In genomic region chr22:31631381-31631780, GRCh38 we compare ENCODE assay signal across 8 cellular contexts. TPM values are rescaled to one million over a fixed set of nuclear protein-coding genes. Genes with fewer than 3 reads are reported as not detected.
A peak's percentile ranks its signal among the peaks of the same experiment; 100 is the strongest.
DNase-seq lines count a peak whose midpoint lies in the region; ATAC-seq, FAIRE-seq and TF ChIP-seq lines count a peak whose summit lies in the region.

No MANE protein-coding gene starts in this region.

- ATAC-seq in Right ventricle myocardium superior (ENCODE audit: poor library complexity) (no peak), GM12878 (no peak)

- peak overlapping the region in 1 of 2 experiments; percentile 24 for H3K23ac ChIP-seq in mesenchymal stem cell (ENCODE audit: low read length in 2 of 2)

- TF ChIP-seq POLR2A in GM12878 (IDR thresholded peaks at IDR 0.05; ENCODE audit: low read depth, low read length) (no peak), uterus (IDR thresholded peaks at IDR 0.05) (no peak)

- H4K20me1 ChIP-seq in GM12878 (ENCODE audit: control insufficient read depth, insufficient read depth), result peaks cover 13% of the 10 kb centered on the region

- H2BK5ac ChIP-seq in mesenchymal stem cell (ENCODE audit: low read depth, low read length, poor library complexity, severe bottlenecking), result no peak overlapping the region

- H2BK15ac ChIP-seq in mesenchymal stem cell (ENCODE audit: low read depth, poor library complexity, severe bottlenecking), result peak overlapping the region; percentile 84

- WGBS in GM12878 (ENCODE audit: insufficient coverage, insufficient replicate concordance, low lambda C conversion rate, missing lambda C conversion rate), result 27% methylated on average over 9 of the region's 9 CpGs
- 80% methylated on average over 9 of the region's 9 CpGs for WGBS in mesenchymal stem cell

- H3K36me3 ChIP-seq in right atrium auricular region (no peaks in the 10 kb centered on the region), GM12878 (ENCODE audit: control insufficient read depth in 2 of 2, insufficient read depth in 2 of 2, low read length in 1 of 2) (peaks cover 4 to 25% of the 10 kb centered on the region in 2 experiments; a peak in 3 of 4 replicates), mesenchymal stem cell (ENCODE audit: control insufficient read depth in 1 of 2, insufficient read depth in 2 of 2, low read depth in 1 of 2, low read length in 2 of 2) (peaks cover 19 to 42% of the 10 kb centered on the region in 2 experiments), uterus (no peaks in the 10 kb centered on the region)

- intact Hi-C loops in Right ventricle myocardium superior (cut with DNase I) (no loop called here), GM12878 (cut with micrococcal nuclease; ENCODE audit: unreplicated experiment) (loop anchor here (5.0 kb wide), 1 partner anchor 134 kb away; the partner anchor contains the start of gene SFI1), uterus (cut with DNase I; ENCODE audit: low total_unique reads) (no loop called here)

- H3K79me1 ChIP-seq in mesenchymal stem cell (replicated peaks; ENCODE audit: low read length, poor library complexity, severe bottlenecking), result peaks cover 17% of the 10 kb centered on the region

- peak overlapping the region; percentile 21 for H2AK5ac ChIP-seq in mesenchymal stem cell (ENCODE audit: low read length, severe bottlenecking)

- TF ChIP-seq RAD21 in GM12878 (IDR thresholded peaks at IDR 0.05; ENCODE audit: insufficient read depth, low read depth, low read length), result no peak

- TF ChIP-seq CTCF in right atrium auricular region (IDR thresholded peaks at IDR 0.05) (no peak), GM12878 (IDR thresholded peaks at IDR 0.05 in 2 of 3, conservative IDR thresholded peaks at IDR 0.05 in 1 of 3; ENCODE audit: control insufficient read depth in 2 of 3, extremely low read depth in 1 of 3, insufficient read depth in 1 of 3, low read depth in 3 of 3, low read length in 3 of 3) (no peak), uterus (IDR thresholded peaks at IDR 0.05) (no peak)

- no peak for FAIRE-seq in GM12878 (lab: Jason Lieb, UNC)

- H3K4me1 ChIP-seq in right atrium auricular region (peaks cover 0 to 43% of the 10 kb centered on the region in 2 donors), GM12878 (ENCODE audit: control insufficient read depth, insufficient read depth, low read length) (peaks cover 43% of the 10 kb centered on the region), mesenchymal stem cell (ENCODE audit: control insufficient read depth, insufficient read depth, low read depth, low read length) (peaks cover 59% of the 10 kb centered on the region), uterus (peaks cover 0 to 7% of the 10 kb centered on the region in 2 donors)

- peak overlapping the region; percentile 47 to 85 for H3K4me3 ChIP-seq in right atrium auricular region
- H3K4me3 ChIP-seq in GM12878, result peak overlapping the region; percentile 93
- H3K4me3 ChIP-seq in mesenchymal stem cell (ENCODE audit: insufficient read depth in 1 of 2, low read depth in 1 of 2, low read length in 2 of 2), result peak overlapping the region in 1 of 2 experiments; percentile 92
- H3K4me3 ChIP-seq in uterus, result peak overlapping the region; percentile 73 to 88

- peak overlapping the region in 1 of 2 experiments; percentile 72 for H3K14ac ChIP-seq in mesenchymal stem cell (ENCODE audit: low read length in 2 of 2)

- in situ Hi-C loops in GM12878 (cut with MboI), result no loop called here

- H3K27me3 ChIP-seq in right atrium auricular region, result no peaks in the 10 kb centered on the region
- H3K27me3 ChIP-seq in GM12878 (replicated peaks in 1 of 2; ENCODE audit: control insufficient read depth in 2 of 2, insufficient read depth in 2 of 2, low read length in 1 of 2), result no peaks in the 10 kb centered on the region
- H3K27me3 ChIP-seq in mesenchymal stem cell (ENCODE audit: control insufficient read depth in 1 of 2, insufficient read depth in 1 of 2, low read length in 2 of 2), result no peaks in the 10 kb centered on the region
- no peaks in the 10 kb centered on the region for H3K27me3 ChIP-seq in uterus

- H3K4me2 ChIP-seq in GM12878 (ENCODE audit: control insufficient read depth, insufficient read depth) (peak overlapping the region; percentile 98), mesenchymal stem cell (ENCODE audit: low read length, poor library complexity, severe bottlenecking) (peak overlapping the region; percentile 71)

- POLR2A ChIA-PET in GM12878 (lab: Charles Lee), result interaction anchor here (0.8 to 1.1 kb wide), 4 partner anchors 31 to 57 kb away, joined by 3 read pairs; partner anchors contain the start of gene PISD

- H2BK120ac ChIP-seq in mesenchymal stem cell (ENCODE audit: low read depth, low read length), result no peak overlapping the region

- RAD21 ChIA-PET in GM12878 (lab: Charles Lee; ENCODE audit: unreplicated experiment), result interaction anchor here (0.6 to 2.3 kb wide), 9 partner anchors 9 to 166 kb away, joined by 3 to 16 read pairs (median 3); partner anchors contain the start of gene PISD

- TF ChIP-seq EP300 in GM12878 (IDR thresholded peaks at IDR 0.05; ENCODE audit: borderline replicate concordance in 1 of 2, control insufficient read depth in 1 of 2, low read depth in 2 of 2, low read length in 2 of 2), result no peak

- H4K91ac ChIP-seq in mesenchymal stem cell (ENCODE audit: low read length), result peak overlapping the region; percentile 92

- SMC1A ChIA-PET in GM12878 (lab: Charles Lee; ENCODE audit: uncharacterized antibody, unreplicated experiment), result interaction anchor here (1.0 to 3.8 kb wide), 9 partner anchors 9 to 284 kb away, joined by 3 to 16 read pairs (median 4); no protein-coding TSS in a partner anchor

- H3K9me3 ChIP-seq in right atrium auricular region (no peaks in the 10 kb centered on the region), GM12878 (replicated peaks; ENCODE audit: control insufficient read depth, insufficient read depth, low read length) (no peaks in the 10 kb centered on the region), mesenchymal stem cell (ENCODE audit: control insufficient read depth, low read length) (no peaks in the 10 kb centered on the region), uterus (no peaks in the 10 kb centered on the region)

- H2AFZ ChIP-seq in GM12878 (ENCODE audit: control insufficient read depth, low read depth, low read length), result no peak overlapping the region
- no peak overlapping the region for H2AFZ ChIP-seq in mesenchymal stem cell (ENCODE audit: low read depth, low read length)

- BruUV-seq in GM12878 (replicated peaks; lab: Mats Ljungman, UMichigan), result no TSS peak

- DNase-seq in right atrium auricular region (ENCODE audit: low spot score) (no peak), Right ventricle myocardium superior (no peak), GM12878 (ENCODE audit: low read depth, low spot score) (no peak), mesenchymal stem cell (no peak), uterus (no peak), NCI-H1436 (lab: John Stamatoyannopoulos, UW) (no peak), NCI-H128 (lab: John Stamatoyannopoulos, UW; ENCODE audit: unreplicated experiment) (no peak), NCI-H1417 (lab: John Stamatoyannopoulos, UW) (no peak)

- peak overlapping the region; percentile 53 to 76 for H2BK12ac ChIP-seq in mesenchymal stem cell (ENCODE audit: low read length in 2 of 2)

- peak overlapping the region; percentile 98 for H4K8ac ChIP-seq in mesenchymal stem cell (ENCODE audit: low read length)

- peak overlapping the region; percentile 82 to 86 for H3K18ac ChIP-seq in mesenchymal stem cell (ENCODE audit: low read depth in 1 of 2, low read length in 2 of 2)

- H3K9ac ChIP-seq in GM12878 (ENCODE audit: control insufficient read depth, insufficient read depth, low read length) (peak overlapping the region; percentile 80), mesenchymal stem cell (ENCODE audit: low read length) (peak overlapping the region; percentile 92)

- CTCF ChIA-PET in GM12878 (lab: Yijun Ruan, JAX), result interaction anchor here (0.5 to 5.7 kb wide), 9 partner anchors 15 to 341 kb away, joined by 3 to 65 read pairs (median 4); no protein-coding TSS in a partner anchor

- peak overlapping the region; percentile 72 to 89 for H3K27ac ChIP-seq in right atrium auricular region
- H3K27ac ChIP-seq in GM12878 (ENCODE audit: control insufficient read depth, insufficient read depth), result peak overlapping the region; percentile 83
- peak overlapping the region; percentile 77 for H3K27ac ChIP-seq in mesenchymal stem cell (ENCODE audit: low read length, poor library complexity, severe bottlenecking)
- H3K27ac ChIP-seq in uterus, result peak overlapping the region; percentile 79 to 90

- peak overlapping the region; percentile 10 to 27 for H3K4ac ChIP-seq in mesenchymal stem cell (ENCODE audit: low read depth in 1 of 2, low read length in 2 of 2)

- peaks cover 89% of the 10 kb centered on the region for H3K79me2 ChIP-seq in GM12878 (ENCODE audit: control insufficient read depth, insufficient read depth, low read length)

TF ChIP-seq in GM12878, 131 proteins besides CTCF, POLR2A, EP300 and RAD21:
- TF ChIP-seq TARDBP (IDR thresholded peaks at IDR 0.05; ENCODE audit: borderline replicate concordance), result no peak
TF ChIP-seq in GM12878: peak in this region for 0.

RNA-seq across cellular contexts. Expression of gene PISD, which starts 30.6 kb away (rescaled TPM):
- total RNA-seq in right atrium auricular region, result 10 to 100 TPM; 14.8 to 27.3 TPM
- total RNA-seq in Right ventricle myocardium superior, result 16.6 TPM
- 75.1 and 77.2 TPM in 2 replicates for total RNA-seq in GM12878 (2013; cell fraction: nucleolus; rRNA removed)
- 41.3 and 44.7 TPM in 2 replicates for total RNA-seq in GM12878 (2014; rRNA removed)
- total RNA-seq in GM12878 (2014; rRNA removed; fragmentation: Illumina TruSeq; extraction: Trizol), result 24.2 and 25.8 TPM in 2 replicates
- 62.7 and 63.4 TPM in 2 replicates for total RNA-seq in GM12878 (2021)
- polyA plus RNA-seq in GM12878 (2011; ENCODE audit: low read depth), result 18.1 TPM
- polyA plus RNA-seq in GM12878 (2011; rRNA removed), result 22.5 and 46.8 TPM in 2 replicates
- polyA plus RNA-seq in GM12878 (2011; cell fraction: cytosol; rRNA removed), result 66.2 and 74.7 TPM in 2 replicates
- polyA plus RNA-seq in GM12878 (2011; cell fraction: nucleus; rRNA removed), result 157 and 166 TPM in 2 replicates
- polyA plus RNA-seq in GM12878 (2012), result 34.4 and 39.1 TPM in 2 replicates
- 24.5 and 36.9 TPM in 2 replicates for polyA plus RNA-seq in GM12878 (2014; fragmentation: Illumina TruSeq; extraction: Trizol)
- 10 to 100 TPM; 31.1 to 44.9 TPM for polyA plus RNA-seq in GM12878 (2014; fragmentation: Nextera tagmentation; extraction: Ambion mirVana)
- 49.1 and 51.4 TPM in 2 replicates for polyA plus RNA-seq in GM12878 (2014; rRNA removed)
- polyA plus RNA-seq in GM12878 (2016; fragmentation: Nextera tagmentation; extraction: Ambion mirVana), result 10 to 100 TPM; 48.3 to 54.9 TPM
- polyA minus RNA-seq in GM12878 (2011; rRNA and poly(A)+ RNA removed), result 28.3 and 51.8 TPM in 2 replicates
- polyA minus RNA-seq in GM12878 (2011; cell fraction: cytosol; rRNA and poly(A)+ RNA removed), result 19.8 and 21.5 TPM in 2 replicates
- polyA minus RNA-seq in GM12878 (2011; cell fraction: nucleus; rRNA and poly(A)+ RNA removed), result 24.8 and 28.7 TPM in 2 replicates
- polyA plus RNA-seq in mesenchymal stem cell (2013, experiment 1 of 2), result 31.5 TPM
- polyA plus RNA-seq in mesenchymal stem cell (2013, experiment 2 of 2), result 31.2 TPM
- 100 to 1,000 TPM in 1 of 4 donors, 10 to 100 TPM in 3; 21.8 to 205 (median 42.2) TPM for total RNA-seq in uterus
